ENCODE assay signal across 5 cellular contexts in genomic region chrX:30563070-30563469, GRCh38. TPM values are rescaled to one million over a fixed set of nuclear protein-coding genes. Genes with fewer than 3 reads are reported as not detected.
"Had no signal": no experiment of that assay in that cellular context is flagged by ENCODE, and none has a peak within 500 bp of the region (broad histone marks: within the 10 kb centered on the region; RNA-seq: fewer than 3 reads in every experiment).

No MANE protein-coding gene starts in this region.

RNA-seq across cellular contexts. Expression of gene TASL, which starts 14.5 kb away (rescaled TPM):
- total RNA-seq: astrocyte, bronchial epithelial cell, dermis blood vessel endothelial cell, foreskin keratinocyte, WTC11 had no signal
- polyA plus RNA-seq: foreskin keratinocyte had no signal
